Comparison of ENCODE assay signal across 9 cellular contexts in the genomic region with DNA sequence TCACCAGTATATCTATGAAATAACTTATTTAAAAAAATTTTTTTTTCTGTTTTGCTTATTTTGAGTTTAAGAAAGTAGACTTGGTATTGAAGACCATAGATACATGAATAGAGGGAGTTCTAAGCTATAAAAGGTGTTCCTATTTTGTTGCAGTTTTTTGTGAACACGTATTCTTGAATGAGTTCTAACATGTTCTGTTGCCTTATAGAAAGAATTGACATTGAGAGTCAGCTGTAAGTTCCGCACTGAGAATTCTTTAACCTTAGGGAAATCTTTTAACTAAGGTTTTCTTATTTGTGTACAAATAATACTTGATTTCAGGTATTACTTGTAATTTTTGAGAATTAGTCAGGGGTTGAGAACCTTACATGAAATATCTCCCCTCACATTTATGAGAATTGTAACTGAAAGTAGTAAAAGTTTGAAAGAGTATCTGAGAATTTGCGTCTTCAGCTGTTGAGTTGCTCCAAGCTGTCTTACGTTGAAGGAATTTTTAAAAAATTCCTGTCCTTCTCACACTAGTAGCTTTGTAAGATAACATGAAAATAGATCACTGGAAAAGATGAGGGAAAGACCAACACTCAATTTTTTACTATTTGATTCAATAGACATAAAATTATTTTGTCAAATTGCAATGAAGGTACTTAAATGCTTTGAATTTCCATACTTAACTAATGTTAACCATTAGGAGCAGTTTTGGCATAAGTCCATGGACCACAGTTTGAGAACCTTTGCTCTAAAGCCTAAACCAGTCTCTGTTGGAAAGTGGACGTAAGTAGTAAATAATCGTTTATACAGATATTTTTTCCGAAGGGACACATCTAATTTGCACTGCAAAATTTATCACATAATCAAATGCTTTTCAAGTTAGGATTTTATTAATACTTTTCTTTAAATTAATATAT.
A peak's percentile ranks its signal among the peaks of the same experiment; 100 is the strongest.
DNase-seq lines count a peak whose midpoint lies in the region; ATAC-seq and TF ChIP-seq lines count a peak whose summit lies in the region.
"Had no signal": no experiment of that assay in that cellular context is flagged by ENCODE, and none has a peak within 500 bp of the region (broad histone marks: within the 10 kb centered on the region; RNA-seq: fewer than 3 reads in every experiment).

No MANE protein-coding gene starts in this region.

- no peaks in the 10 kb centered on the region for H3K9me3 ChIP-seq in HEK293 (ENCODE audit: control insufficient read depth, insufficient read depth, low read depth, low read length)
- H3K9me3 ChIP-seq in adipocyte (ENCODE audit: control insufficient read depth, low read length), result no peaks in the 10 kb centered on the region

- H3K27me3 ChIP-seq in adipocyte (replicated peaks; ENCODE audit: control insufficient read depth, insufficient read depth, low read length), result no peaks in the 10 kb centered on the region

- ATAC-seq in GM19351 (IDR thresholded peaks at IDR 0.05; ENCODE audit: unreplicated experiment), result no peak
- no peak for ATAC-seq in GM19035 (IDR thresholded peaks at IDR 0.05; ENCODE audit: unreplicated experiment)
- no peak for ATAC-seq in GM21360 (IDR thresholded peaks at IDR 0.05; ENCODE audit: unreplicated experiment)

- peaks cover 8 to 12% of the 10 kb centered on the region in 2 experiments for H3K36me3 ChIP-seq in HEK293 (ENCODE audit: control insufficient read depth in 2 of 2, insufficient read depth in 1 of 2, low read length in 2 of 2)
- H3K36me3 ChIP-seq in adipocyte (ENCODE audit: control insufficient read depth, insufficient read depth, low read length, severe bottlenecking), result peaks cover 8% of the 10 kb centered on the region

- peak overlapping the region; percentile 99 for H3K9ac ChIP-seq in adipocyte (ENCODE audit: low read length)

- H3K4me1 ChIP-seq in HEK293 (ENCODE audit: control insufficient read depth, insufficient read depth, low read length) (peaks cover 7% of the 10 kb centered on the region; the same call in 1 of the 2 replicates), adipocyte (ENCODE audit: control insufficient read depth, insufficient read depth, low read length) (peaks cover 49% of the 10 kb centered on the region)

- CTCF ChIA-PET in HEK293 (lab: Yijun Ruan, JAX), result interaction anchor here (1.3 kb wide), 1 partner anchor 45 kb away, joined by 7 read pairs; no protein-coding TSS in a partner anchor

- H3K4me3 ChIP-seq in AG09309 (ENCODE audit: control insufficient read depth, low read depth, low read length), result peak overlapping the region; percentile 18
- peak overlapping the region; percentile 99 for H3K4me3 ChIP-seq in HEK293 (ENCODE audit: low read depth, low read length)
- H3K4me3 ChIP-seq in adipocyte (ENCODE audit: low read length), result peak overlapping the region; percentile 93

- H3K27ac ChIP-seq in HEK293 (ENCODE audit: extremely low read depth, low read depth, low read length), result no peak overlapping the region

- TF ChIP-seq CTCF in AG09309 (IDR thresholded peaks at IDR 0.05; ENCODE audit: control insufficient read depth, insufficient read depth, low read depth, low read length, missing control alignments) (no peak), HEK293 (tag by site-specific recombination; IDR thresholded peaks at IDR 0.05) (no peak)

- POLR2A ChIA-PET in HEK293 (lab: Yijun Ruan, JAX), result interaction anchor here (0.7 kb wide), 1 partner anchor 269 kb away, joined by 3 read pairs; no protein-coding TSS in a partner anchor

- no peak for DNase-seq in AG09309 (ENCODE audit: low read depth)
- DNase-seq in adipocyte (ENCODE audit: low read depth), result no peak
- DNase-seq in kidney tubule cell (ENCODE audit: low spot score), result peak; percentile 22
- DNase-seq in anterior cingulate cortex (lab: John Stamatoyannopoulos, UW), result no peak
- DNase-seq: NCI-H1048 had no signal

TF ChIP-seq in HEK293, 187 proteins besides CTCF, POLR2A, EP300 and RAD21 (continues in another document):
- TF ChIP-seq ZNF169 (tag by site-specific recombination; IDR thresholded peaks at IDR 0.05), result no peak
- peak; percentile 83 for TF ChIP-seq PRDM1 (tag by site-specific recombination; IDR thresholded peaks at IDR 0.05)
- TF ChIP-seq ZNF26 (tag by site-specific recombination; IDR thresholded peaks at IDR 0.05), result no peak
- TF ChIP-seq ZNF214 (tag by site-specific recombination; IDR thresholded peaks at IDR 0.05; ENCODE audit: borderline replicate concordance), result no peak
- no peak for TF ChIP-seq KLF16 (tag by site-specific recombination; IDR thresholded peaks at IDR 0.05)
- no peak; the same call in 1 of the 2 replicates for TF ChIP-seq IKZF3 (tag by site-specific recombination; IDR thresholded peaks at IDR 0.05)
- TF ChIP-seq ZNF394 (tag by site-specific recombination; IDR thresholded peaks at IDR 0.05; ENCODE audit: borderline replicate concordance), result peak; percentile 82
- no peak for TF ChIP-seq ZNF398 (tag by site-specific recombination; IDR thresholded peaks at IDR 0.05)
- no peak for TF ChIP-seq ZBTB48 (tag by site-specific recombination; IDR thresholded peaks at IDR 0.05)
- TF ChIP-seq ZNF221 (tag by site-specific recombination; IDR thresholded peaks at IDR 0.05; ENCODE audit: borderline replicate concordance), result no peak
- TF ChIP-seq, protein P1, sequence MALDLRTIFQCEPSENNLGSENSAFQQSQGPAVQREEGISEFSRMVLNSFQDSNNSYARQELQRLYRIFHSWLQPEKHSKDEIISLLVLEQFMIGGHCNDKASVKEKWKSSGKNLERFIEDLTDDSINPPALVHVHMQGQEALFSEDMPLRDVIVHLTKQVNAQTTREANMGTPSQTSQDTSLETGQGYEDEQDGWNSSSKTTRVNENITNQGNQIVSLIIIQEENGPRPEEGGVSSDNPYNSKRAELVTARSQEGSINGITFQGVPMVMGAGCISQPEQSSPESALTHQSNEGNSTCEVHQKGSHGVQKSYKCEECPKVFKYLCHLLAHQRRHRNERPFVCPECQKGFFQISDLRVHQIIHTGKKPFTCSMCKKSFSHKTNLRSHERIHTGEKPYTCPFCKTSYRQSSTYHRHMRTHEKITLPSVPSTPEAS (tag by site-specific recombination; IDR thresholded peaks at IDR 0.05), result no peak
- TF ChIP-seq ZNF433 (tag by site-specific recombination; IDR thresholded peaks at IDR 0.05; ENCODE audit: low read depth), result no peak
- TF ChIP-seq, protein P2, sequence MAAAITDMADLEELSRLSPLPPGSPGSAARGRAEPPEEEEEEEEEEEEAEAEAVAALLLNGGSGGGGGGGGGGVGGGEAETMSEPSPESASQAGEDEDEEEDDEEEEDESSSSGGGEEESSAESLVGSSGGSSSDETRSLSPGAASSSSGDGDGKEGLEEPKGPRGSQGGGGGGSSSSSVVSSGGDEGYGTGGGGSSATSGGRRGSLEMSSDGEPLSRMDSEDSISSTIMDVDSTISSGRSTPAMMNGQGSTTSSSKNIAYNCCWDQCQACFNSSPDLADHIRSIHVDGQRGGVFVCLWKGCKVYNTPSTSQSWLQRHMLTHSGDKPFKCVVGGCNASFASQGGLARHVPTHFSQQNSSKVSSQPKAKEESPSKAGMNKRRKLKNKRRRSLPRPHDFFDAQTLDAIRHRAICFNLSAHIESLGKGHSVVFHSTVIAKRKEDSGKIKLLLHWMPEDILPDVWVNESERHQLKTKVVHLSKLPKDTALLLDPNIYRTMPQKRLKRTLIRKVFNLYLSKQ (tag by site-specific recombination; IDR thresholded peaks at IDR 0.05; ENCODE audit: borderline replicate concordance), result no peak
- no peak for TF ChIP-seq GFI1B (tag by site-specific recombination; IDR thresholded peaks at IDR 0.05)
- no peak for TF ChIP-seq ZNF426 (tag by site-specific recombination; IDR thresholded peaks at IDR 0.05)
- no peak for TF ChIP-seq ZNF2 (tag by site-specific recombination; IDR thresholded peaks at IDR 0.05)

Comparison
In these comparisons a context has a peak if more than half of its experiments do, and no peak if none do; other contexts are left out.
1. H3K4me3 ChIP-seq: peak in every context shown above with its lines; median percentile 99 in HEK293; 93 in adipocyte; 18 in AG09309.